Comparison of ENCODE assay signal across 8 cellular contexts in genomic region chr22:50191041-50191740, GRCh38. TPM values are rescaled to one million over a fixed set of nuclear protein-coding genes. Genes with fewer than 3 reads are reported as not detected.
DNase-seq lines count a peak whose midpoint lies in the region; ATAC-seq, FAIRE-seq and TF ChIP-seq lines count a peak whose summit lies in the region.

No MANE protein-coding gene starts in this region.

- peak overlapping the region; percentile 79 for H3K27ac ChIP-seq in K562 (ENCODE audit: extremely low read depth, low read depth, low read length)

- H3K27me3 Mint-ChIP-seq in HFFc6 (ENCODE audit: insufficient read depth), result peaks cover 4% of the 10 kb centered on the region

- H3K4me3 ChIP-seq in BJ (ENCODE audit: low read depth, low read length), result peak overlapping the region; percentile 47
- peak overlapping the region; percentile 47 for H3K4me3 ChIP-seq in K562
- H3K4me3 ChIP-seq in mononuclear cell (ENCODE audit: low read length), result peak overlapping the region; percentile 42

- ATAC-seq in K562, result 0 out of 3 replicates have a peak, but pooled peaks have one; percentile 7
- ATAC-seq in HG03565 (IDR thresholded peaks at IDR 0.05; ENCODE audit: unreplicated experiment), result no peak

- no peak for TF ChIP-seq EP300 in K562 (IDR thresholded peaks at IDR 0.05; ENCODE audit: low read length)

- TF ChIP-seq CTCF in BJ (IDR thresholded peaks at IDR 0.05; ENCODE audit: insufficient read depth, low read depth, low read length), result no peak
- no peak for TF ChIP-seq CTCF in HFFc6 (IDR thresholded peaks at IDR 0.05)
- TF ChIP-seq CTCF in K562 (IDR thresholded peaks at IDR 0.05 in 2 of 3, conservative IDR thresholded peaks at IDR 0.05 in 1 of 3; ENCODE audit: insufficient read depth in 2 of 3, low read depth in 1 of 3, low read length in 3 of 3), result no peak

- DNase-seq in BJ (ENCODE audit: low read depth), result no peak
- DNase-seq in HFFc6, result no peak
- peak; percentile 74 for DNase-seq in T-helper 9 cell
- no peak for DNase-seq in K562 (ENCODE audit: extremely low read depth in 1 of 4, low spot score in 3 of 4)
- DNase-seq in stimulated activated naive CD4-positive, alpha-beta T cell treated with Interleukin-2 at 50 U/mL for 16 hours (lab: John Stamatoyannopoulos, UW), result peak; percentile 74
- DNase-seq in 8988T, result no peak

- H2AFZ ChIP-seq in K562 (ENCODE audit: low read depth, low read length), result no peak overlapping the region

- no peak for FAIRE-seq in K562 (lab: Jason Lieb, UNC)

- H3K9me3 ChIP-seq in K562 (replicated peaks; ENCODE audit: control insufficient read depth, insufficient read depth, low read depth, low read length) (no peaks in the 10 kb centered on the region), mononuclear cell (ENCODE audit: low read depth, low read length) (no peaks in the 10 kb centered on the region)

- H3K36me3 ChIP-seq in BJ (ENCODE audit: control insufficient read depth, insufficient read depth, low read length), result peaks cover 26% of the 10 kb centered on the region
- peaks cover 54% of the 10 kb centered on the region; the same call in 2 of the 3 replicates for H3K36me3 ChIP-seq in K562 (ENCODE audit: control insufficient read depth, insufficient read depth, low read length)

- 0 out of 2 replicates have a peak overlapping the region, but pooled peaks have one; percentile 66 for H3K4me3 Mint-ChIP-seq in HFFc6

- H3K27ac Mint-ChIP-seq in HFFc6, result peak overlapping the region; percentile 42

- BruUV-seq in K562 (replicated peaks; lab: Mats Ljungman, UMichigan), result no TSS peak

- peaks cover 5% of the 10 kb centered on the region; the same call in 1 of the 2 replicates for H3K36me3 Mint-ChIP-seq in HFFc6 (ENCODE audit: low read depth)

- TF ChIP-seq RAD21 in K562 (CRISPR knock-in tag; conservative IDR thresholded peaks at IDR 0.05 in 1 of 2, IDR thresholded peaks at IDR 0.05 in 1 of 2), result no peak

- POLR2A ChIA-PET in BJ (lab: Charles Lee), result no interaction called here
- POLR2A ChIA-PET in K562 (lab: Yijun Ruan, JAX), result interaction anchor here (0.7 kb wide), 2 partner anchors 280 to 331 kb away, joined by 3 to 4 read pairs; no protein-coding TSS in a partner anchor

- peaks cover 8% of the 10 kb centered on the region for H4K20me1 ChIP-seq in K562 (replicated peaks; ENCODE audit: control insufficient read depth, insufficient read depth, low read length)

- H3K4me1 Mint-ChIP-seq in HFFc6 (ENCODE audit: low read depth), result peaks cover 31% of the 10 kb centered on the region

- peaks cover 62% of the 10 kb centered on the region for H3K79me2 ChIP-seq in K562 (ENCODE audit: control insufficient read depth, insufficient read depth, low read length)

- WGBS in K562 (ENCODE audit: insufficient coverage, low coverage, missing lambda C conversion rate), result 72% methylated on average over 16 of the region's 17 CpGs

- in situ Hi-C loops in K562 (cut with MboI), result no loop called here

- H3K4me1 ChIP-seq in K562 (replicated peaks in 1 of 2; ENCODE audit: control insufficient read depth in 2 of 2, insufficient read depth in 2 of 2, low read length in 2 of 2), result peaks cover 20 to 76% of the 10 kb centered on the region in 2 experiments
- peaks cover 87% of the 10 kb centered on the region for H3K4me1 ChIP-seq in mononuclear cell (ENCODE audit: insufficient read depth, low read length)

- H3K9me3 Mint-ChIP-seq in HFFc6, result no peaks in the 10 kb centered on the region

- peak overlapping the region; percentile 79 to 93 for H3K9ac ChIP-seq in K562 (ENCODE audit: insufficient read depth in 1 of 2, low read depth in 2 of 2, low read length in 2 of 2)

- no peaks in the 10 kb centered on the region for H3K27me3 ChIP-seq in BJ (ENCODE audit: control insufficient read depth, insufficient read depth, low read length)
- no peaks in the 10 kb centered on the region for H3K27me3 ChIP-seq in K562 (ENCODE audit: control insufficient read depth in 2 of 2, insufficient read depth in 2 of 2, low read length in 2 of 2)
- no peaks in the 10 kb centered on the region for H3K27me3 ChIP-seq in mononuclear cell (ENCODE audit: insufficient read depth, low read length)

- peak overlapping the region; percentile 70 for H3K4me2 ChIP-seq in K562 (ENCODE audit: insufficient read depth, low read length)

- no peak for TF ChIP-seq POLR2A in K562 (conservative IDR thresholded peaks at IDR 0.05)

- CTCF ChIA-PET in BJ (lab: Yijun Ruan, JAX), result interaction anchor here (0.7 to 1.8 kb wide), 6 partner anchors 12 to 399 kb away, joined by 3 to 5 read pairs (median 4); no protein-coding TSS in a partner anchor
- CTCF ChIA-PET in K562 (lab: Yijun Ruan, JAX; ENCODE audit: low intra/inter-chr PET ratio), result no interaction called here

- intact Hi-C loops in K562 (cut with micrococcal nuclease), result no loop called here

- peaks cover 7% of the 10 kb centered on the region for H3K9me1 ChIP-seq in K562 (ENCODE audit: control insufficient read depth, insufficient read depth, low read length)

RNA-seq across cellular contexts. Expression of gene TRABD, which starts 5.5 kb away (rescaled TPM):
- polyA plus RNA-seq in BJ (2011; rRNA removed) (13.5 and 31.5 TPM in 2 replicates), K562 (2011; rRNA removed) (24.3 and 35.9 TPM in 2 replicates), K562 (2014; fragmentation: Illumina TruSeq; extraction: Trizol) (7.7 and 20.3 TPM in 2 replicates), K562 (2014; fragmentation: Nextera tagmentation; extraction: Ambion mirVana) (under 1 TPM; 0.08 to 0.59 TPM), K562 (2014; rRNA removed) (62.0 and 62.9 TPM in 2 replicates)
- polyA minus RNA-seq in BJ (2011; rRNA and poly(A)+ RNA removed), result 13.1 and 14.2 TPM in 2 replicates
- total RNA-seq in HFFc6 (2021; fragmentation: NEBNext Ultra II Directional; extraction: Animal tissue kit (Norgen Biotek cat#: 25700)), result 10 to 100 TPM; 25.0 to 36.0 (median 27.6) TPM
- 44.8 and 168 TPM in 2 replicates for total RNA-seq in K562 (2011; cell fraction: chromatin; rRNA removed; ENCODE audit: low replicate concordance)
- 130 and 141 TPM in 2 replicates for total RNA-seq in K562 (2011; cell fraction: nucleolus; rRNA removed)
- 69.2 and 70.6 TPM in 2 replicates for total RNA-seq in K562 (2011; cell fraction: nucleoplasm; rRNA removed)
- total RNA-seq in K562 (2014; rRNA removed) (41.2 and 49.8 TPM in 2 replicates), K562 (2014; rRNA removed; fragmentation: Illumina TruSeq; extraction: Trizol) (1.4 and 2.8 TPM in 2 replicates), K562 (2015; rRNA removed; fragmentation: Illumina TruSeq; extraction: Trizol) (14.0 and 14.7 TPM in 2 replicates), K562 (2021) (55.3 and 59.3 TPM in 2 replicates), mononuclear cell (44.0 TPM)
- polyA plus RNA-seq in K562 (2011; cell fraction: cytosol; rRNA removed), result 27.7 and 49.1 TPM in 2 replicates
- 268 and 323 TPM in 2 replicates for polyA plus RNA-seq in K562 (2011; cell fraction: nucleus; rRNA removed)
- 38.7 and 63.6 TPM in 2 replicates for polyA plus RNA-seq in K562 (2012)
- 4.1 and 8.2 TPM in 2 replicates for polyA minus RNA-seq in K562 (2011; rRNA and poly(A)+ RNA removed)
- 15.3 and 18.4 TPM in 2 replicates for polyA minus RNA-seq in K562 (2011; cell fraction: cytosol; rRNA and poly(A)+ RNA removed)
- polyA minus RNA-seq in K562 (2011; cell fraction: nucleus; rRNA and poly(A)+ RNA removed), result 21.8 and 25.8 TPM in 2 replicates

RNA-seq across cellular contexts. Expression of gene SELENOO, which starts 9.6 kb away (rescaled TPM):
- polyA plus RNA-seq in BJ (2011; rRNA removed) (8.0 and 16.7 TPM in 2 replicates), K562 (2011; rRNA removed) (9.7 and 14.9 TPM in 2 replicates), K562 (2014; fragmentation: Illumina TruSeq; extraction: Trizol) (2.2 and 11.6 TPM in 2 replicates), K562 (2014; fragmentation: Nextera tagmentation; extraction: Ambion mirVana) (under 1 TPM; 0.37 to 0.84 TPM), K562 (2014; rRNA removed) (24.3 and 24.9 TPM in 2 replicates)
- polyA minus RNA-seq in BJ (2011; rRNA and poly(A)+ RNA removed), result 5.9 and 6.0 TPM in 2 replicates
- total RNA-seq in HFFc6 (2021; fragmentation: NEBNext Ultra II Directional; extraction: Animal tissue kit (Norgen Biotek cat#: 25700)), result 10 to 100 TPM; 14.4 to 18.0 (median 16.0) TPM
- 12.6 and 38.1 TPM in 2 replicates for total RNA-seq in K562 (2011; cell fraction: chromatin; rRNA removed; ENCODE audit: low replicate concordance)
- 37.1 and 42.4 TPM in 2 replicates for total RNA-seq in K562 (2011; cell fraction: nucleolus; rRNA removed)
- total RNA-seq in K562 (2011; cell fraction: nucleoplasm; rRNA removed), result 17.2 and 22.2 TPM in 2 replicates
- total RNA-seq in K562 (2014; rRNA removed) (23.5 and 30.4 TPM in 2 replicates), K562 (2014; rRNA removed; fragmentation: Illumina TruSeq; extraction: Trizol) (0.93 and 1.8 TPM in 2 replicates), K562 (2015; rRNA removed; fragmentation: Illumina TruSeq; extraction: Trizol) (8.3 and 9.2 TPM in 2 replicates), K562 (2021) (22.6 and 24.4 TPM in 2 replicates), mononuclear cell (11.8 TPM)
- polyA plus RNA-seq in K562 (2011; cell fraction: cytosol; rRNA removed), result 19.8 and 41.1 TPM in 2 replicates
- polyA plus RNA-seq in K562 (2011; cell fraction: nucleus; rRNA removed), result 43.7 and 74.3 TPM in 2 replicates
- 15.4 and 21.7 TPM in 2 replicates for polyA plus RNA-seq in K562 (2012)
- 3.3 and 5.5 TPM in 2 replicates for polyA minus RNA-seq in K562 (2011; rRNA and poly(A)+ RNA removed)
- polyA minus RNA-seq in K562 (2011; cell fraction: cytosol; rRNA and poly(A)+ RNA removed), result 8.8 and 11.2 TPM in 2 replicates
- polyA minus RNA-seq in K562 (2011; cell fraction: nucleus; rRNA and poly(A)+ RNA removed), result 7.8 TPM in 2 replicates

RNA-seq across cellular contexts. Expression of gene PANX2, which starts 20.7 kb away (rescaled TPM):
- polyA plus RNA-seq in BJ (2011; rRNA removed) (0.92 and 1.4 TPM in 2 replicates), K562 (2011; rRNA removed) (1.1 and 1.7 TPM in 2 replicates), K562 (2014; fragmentation: Illumina TruSeq; extraction: Trizol) (0.22 and 0.72 TPM in 2 replicates), K562 (2014; fragmentation: Nextera tagmentation; extraction: Ambion mirVana) (under 1 TPM in 1 of 2 experiments, not detected in 1; 0.01 TPM), K562 (2014; rRNA removed) (1.7 and 1.9 TPM in 2 replicates)
- polyA minus RNA-seq in BJ (2011; rRNA and poly(A)+ RNA removed), result 0.24 and 0.72 TPM in 2 replicates
- 1 to 10 TPM; 1.2 to 2.3 (median 1.3) TPM for total RNA-seq in HFFc6 (2021; fragmentation: NEBNext Ultra II Directional; extraction: Animal tissue kit (Norgen Biotek cat#: 25700))
- 2.9 and 7.9 TPM in 2 replicates for total RNA-seq in K562 (2011; cell fraction: chromatin; rRNA removed; ENCODE audit: low replicate concordance)
- total RNA-seq in K562 (2011; cell fraction: nucleolus; rRNA removed), result 4.5 and 5.7 TPM in 2 replicates
- total RNA-seq in K562 (2011; cell fraction: nucleoplasm; rRNA removed), result 4.0 and 4.1 TPM in 2 replicates
- total RNA-seq in K562 (2014; rRNA removed) (0.61 and 1.0 TPM in 2 replicates), K562 (2014; rRNA removed; fragmentation: Illumina TruSeq; extraction: Trizol) (0.06 and 0.07 TPM in 2 replicates), K562 (2015; rRNA removed; fragmentation: Illumina TruSeq; extraction: Trizol) (0.15 and 0.29 TPM in 2 replicates), K562 (2021) (3.0 and 3.9 TPM in 2 replicates), mononuclear cell (0.94 TPM)
- 2.4 and 3.0 TPM in 2 replicates for polyA plus RNA-seq in K562 (2011; cell fraction: cytosol; rRNA removed)
- polyA plus RNA-seq in K562 (2011; cell fraction: nucleus; rRNA removed), result 7.8 and 9.9 TPM in 2 replicates
- 2.1 and 7.6 TPM in 2 replicates for polyA plus RNA-seq in K562 (2012)
- polyA minus RNA-seq in K562 (2011; rRNA and poly(A)+ RNA removed), result 0.24 and 0.60 TPM in 2 replicates
- 1.1 and 2.9 TPM in 2 replicates for polyA minus RNA-seq in K562 (2011; cell fraction: cytosol; rRNA and poly(A)+ RNA removed)
- 1.2 and 1.7 TPM in 2 replicates for polyA minus RNA-seq in K562 (2011; cell fraction: nucleus; rRNA and poly(A)+ RNA removed)

RNA-seq across cellular contexts. Expression of gene TUBGCP6, which starts 53.6 kb away (rescaled TPM):
- polyA plus RNA-seq in BJ (2011; rRNA removed) (9.4 and 17.5 TPM in 2 replicates), K562 (2011; rRNA removed) (10.1 and 17.7 TPM in 2 replicates), K562 (2014; fragmentation: Illumina TruSeq; extraction: Trizol) (9.3 and 15.1 TPM in 2 replicates), K562 (2014; fragmentation: Nextera tagmentation; extraction: Ambion mirVana) (1 to 10 TPM in 1 of 2 experiments, under 1 TPM in 1; 0.76 to 1.2 TPM), K562 (2014; rRNA removed) (26.8 and 29.9 TPM in 2 replicates)
- 9.0 and 11.5 TPM in 2 replicates for polyA minus RNA-seq in BJ (2011; rRNA and poly(A)+ RNA removed)
- total RNA-seq in HFFc6 (2021; fragmentation: NEBNext Ultra II Directional; extraction: Animal tissue kit (Norgen Biotek cat#: 25700)), result 10 to 100 TPM; 20.1 to 26.8 (median 21.7) TPM
- 86.7 and 211 TPM in 2 replicates for total RNA-seq in K562 (2011; cell fraction: chromatin; rRNA removed; ENCODE audit: low replicate concordance)
- total RNA-seq in K562 (2011; cell fraction: nucleolus; rRNA removed), result 112 and 120 TPM in 2 replicates
- total RNA-seq in K562 (2011; cell fraction: nucleoplasm; rRNA removed), result 93.7 and 97.5 TPM in 2 replicates
- total RNA-seq in K562 (2014; rRNA removed) (23.2 and 25.1 TPM in 2 replicates), K562 (2014; rRNA removed; fragmentation: Illumina TruSeq; extraction: Trizol) (4.1 and 6.0 TPM in 2 replicates), K562 (2015; rRNA removed; fragmentation: Illumina TruSeq; extraction: Trizol) (9.7 and 10.3 TPM in 2 replicates), K562 (2021) (31.1 and 33.0 TPM in 2 replicates), mononuclear cell (45.1 TPM)
- 9.3 and 11.7 TPM in 2 replicates for polyA plus RNA-seq in K562 (2011; cell fraction: cytosol; rRNA removed)
- polyA plus RNA-seq in K562 (2011; cell fraction: nucleus; rRNA removed), result 166 and 249 TPM in 2 replicates
- polyA plus RNA-seq in K562 (2012), result 20.0 and 26.5 TPM in 2 replicates
- polyA minus RNA-seq in K562 (2011; rRNA and poly(A)+ RNA removed), result 6.7 and 8.2 TPM in 2 replicates
- polyA minus RNA-seq in K562 (2011; cell fraction: cytosol; rRNA and poly(A)+ RNA removed), result 13.2 and 14.6 TPM in 2 replicates
- 31.4 and 35.8 TPM in 2 replicates for polyA minus RNA-seq in K562 (2011; cell fraction: nucleus; rRNA and poly(A)+ RNA removed)

RNA-seq across cellular contexts. Expression of gene HDAC10, which starts 59.9 kb away (rescaled TPM):
- 8.8 and 18.2 TPM in 2 replicates for polyA plus RNA-seq in BJ (2011; rRNA removed)
- polyA minus RNA-seq in BJ (2011; rRNA and poly(A)+ RNA removed), result 9.6 and 9.9 TPM in 2 replicates
- total RNA-seq in HFFc6 (2021; fragmentation: NEBNext Ultra II Directional; extraction: Animal tissue kit (Norgen Biotek cat#: 25700)), result 10 to 100 TPM; 24.2 to 30.9 (median 28.9) TPM
- total RNA-seq in K562 (2011; cell fraction: chromatin; rRNA removed; ENCODE audit: low replicate concordance), result 57.0 and 254 TPM in 2 replicates
- total RNA-seq in K562 (2011; cell fraction: nucleolus; rRNA removed), result 188 and 225 TPM in 2 replicates
- 102 and 109 TPM in 2 replicates for total RNA-seq in K562 (2011; cell fraction: nucleoplasm; rRNA removed)
- total RNA-seq in K562 (2014; rRNA removed), result 16.4 and 21.4 TPM in 2 replicates
- 1.2 and 2.1 TPM in 2 replicates for total RNA-seq in K562 (2014; rRNA removed; fragmentation: Illumina TruSeq; extraction: Trizol)
- total RNA-seq in K562 (2015; rRNA removed; fragmentation: Illumina TruSeq; extraction: Trizol), result 7.0 and 10.9 TPM in 2 replicates
- 37.3 and 44.2 TPM in 2 replicates for total RNA-seq in K562 (2021)
- 6.5 and 18.6 TPM in 2 replicates for polyA plus RNA-seq in K562 (2011; rRNA removed)
- 4.8 and 5.9 TPM in 2 replicates for polyA plus RNA-seq in K562 (2011; cell fraction: cytosol; rRNA removed)
- polyA plus RNA-seq in K562 (2011; cell fraction: nucleus; rRNA removed), result 164 and 214 TPM in 2 replicates
- polyA plus RNA-seq in K562 (2012), result 34.6 and 75.5 TPM in 2 replicates
- 6.3 and 14.4 TPM in 2 replicates for polyA plus RNA-seq in K562 (2014; fragmentation: Illumina TruSeq; extraction: Trizol)
- polyA plus RNA-seq in K562 (2014; fragmentation: Nextera tagmentation; extraction: Ambion mirVana), result under 1 TPM; 0.10 to 0.23 TPM
- 29.0 and 35.7 TPM in 2 replicates for polyA plus RNA-seq in K562 (2014; rRNA removed)
- polyA minus RNA-seq in K562 (2011; rRNA and poly(A)+ RNA removed), result 4.3 and 5.1 TPM in 2 replicates
- polyA minus RNA-seq in K562 (2011; cell fraction: cytosol; rRNA and poly(A)+ RNA removed), result 6.0 and 17.9 TPM in 2 replicates
- polyA minus RNA-seq in K562 (2011; cell fraction: nucleus; rRNA and poly(A)+ RNA removed), result 43.8 and 48.3 TPM in 2 replicates
- 36.4 TPM for total RNA-seq in mononuclear cell

Comparison
In these comparisons a context has a peak if more than half of its experiments do, and no peak if none do; other contexts are left out.
1. DNase-seq: peak in T-helper 9 cell (single experiment) and stimulated activated naive CD4-positive, alpha-beta T cell treated with Interleukin-2 at 50 U/mL for 16 hours (single experiment); none in BJ (single experiment), HFFc6 (single experiment), K562 (0 of 4) and 8988T (single experiment).
2. Peak in every context shown above with its lines, with median percentiles within 50 percentile points of each other: H3K4me3 ChIP-seq.